8 cellular contexts compared by ENCODE assay signal in the genomic region with DNA sequence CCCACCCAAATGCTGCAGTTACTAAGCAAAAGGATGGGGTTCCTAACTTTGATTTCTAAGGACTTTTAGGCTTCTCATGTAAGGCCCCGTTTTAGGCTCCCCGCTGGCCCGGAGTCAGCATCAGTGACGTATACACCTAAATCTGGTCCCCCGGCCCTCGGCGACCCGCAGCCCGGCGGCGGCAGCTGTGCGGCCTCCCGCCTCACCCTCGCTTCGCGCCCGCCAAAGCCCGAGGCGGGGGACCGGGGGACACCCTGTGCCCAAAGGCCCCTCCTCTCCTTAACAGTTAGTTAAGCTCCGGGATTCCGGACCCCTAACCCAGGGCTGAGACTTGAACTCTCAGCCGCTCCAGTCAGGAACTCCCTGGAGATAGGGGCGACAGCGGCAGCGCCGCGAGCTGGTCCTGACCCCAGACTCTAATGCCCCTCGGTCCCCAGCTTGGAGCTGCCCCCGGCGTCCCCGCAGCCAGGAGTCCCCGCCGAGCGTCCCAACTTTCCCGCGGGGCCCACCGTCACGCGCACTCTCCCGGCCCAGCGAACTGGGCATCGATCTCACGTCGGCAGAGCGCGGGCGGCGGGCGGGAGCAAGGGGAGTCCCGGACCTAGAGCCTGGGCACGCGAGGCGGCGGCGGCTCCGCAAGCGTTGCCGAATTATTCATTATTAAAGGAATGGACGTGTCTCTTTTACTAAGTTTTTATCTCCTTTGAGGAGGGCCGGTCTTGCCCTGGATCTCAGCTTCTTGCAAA. TPM values are rescaled to one million over a fixed set of nuclear protein-coding genes. Genes with fewer than 3 reads are reported as not detected.
A peak's percentile ranks its signal among the peaks of the same experiment; 100 is the strongest.
DNase-seq lines count a peak whose midpoint lies in the region; ATAC-seq, FAIRE-seq and TF ChIP-seq lines count a peak whose summit lies in the region.

No MANE protein-coding gene starts in this region.

- H3K4ac ChIP-seq in H1 (replicated peaks; ENCODE audit: insufficient read length, low read depth, low read length): no peak overlapping the region

- H4K20me1 ChIP-seq in HCT116 (ENCODE audit: insufficient read depth): no peaks in the 10 kb centered on the region
- H4K20me1 ChIP-seq in H1 (replicated peaks in 1 of 2; ENCODE audit: control insufficient read depth in 1 of 2, insufficient read depth in 2 of 2, low read length in 2 of 2): no peaks in the 10 kb centered on the region

- no peak overlapping the region for H2BK20ac ChIP-seq in H1 (ENCODE audit: low read length)

- H4K8ac ChIP-seq in H1 (ENCODE audit: extremely low read depth, insufficient read depth, low read length): peak overlapping the region; percentile 18

- no peak overlapping the region for H2BK5ac ChIP-seq in H1 (ENCODE audit: low read depth, low read length)

- no peaks in the 10 kb centered on the region for H3K9me3 Mint-ChIP-seq in activated CD8-positive, alpha-beta T cell treated with anti-CD3 and anti-CD28 coated beads for 36 hours

- peaks cover 43% of the 10 kb centered on the region for H3K4me1 Mint-ChIP-seq in activated CD8-positive, alpha-beta T cell treated with anti-CD3 and anti-CD28 coated beads for 36 hours (ENCODE audit: low read depth)

- H3K9me3 ChIP-seq in HCT116 (ENCODE audit: control insufficient read depth in 1 of 2, insufficient read depth in 1 of 2, low read depth in 1 of 2, low read length in 2 of 2): no peaks in the 10 kb centered on the region
- no peaks in the 10 kb centered on the region for H3K9me3 ChIP-seq in H1 (ENCODE audit: insufficient read depth in 2 of 2, low read depth in 1 of 2, low read length in 1 of 2)
- H3K9me3 ChIP-seq in testis: no peaks in the 10 kb centered on the region

- intact Hi-C loops in HCT116 (cut with micrococcal nuclease): loop anchor here (10.0 kb wide), 1 partner anchor 459 kb away; no protein-coding TSS in a partner anchor
- intact Hi-C loops in activated CD8-positive, alpha-beta T cell treated with anti-CD3 and anti-CD28 coated beads for 36 hours (cut with micrococcal nuclease): loop anchor here (5.0 to 10.0 kb wide), 2 partner anchors 69 to 386 kb away; no protein-coding TSS in a partner anchor
- intact Hi-C loops in testis (cut with DNase I; ENCODE audit: low total_unique reads): no loop called here

- H3K14ac ChIP-seq in H1 (ENCODE audit: insufficient read length): no peak overlapping the region

- H3K9me2 ChIP-seq in HCT116 (ENCODE audit: insufficient read depth): no peaks in the 10 kb centered on the region

- 2% methylated on average over 58 of the region's 61 CpGs; no CpG with 5 or more reads in 1 of the 2 experiments for WGBS in H1 (ENCODE audit: extremely low coverage in 1 of 2, insufficient coverage in 1 of 2, insufficient read length in 1 of 2, insufficient replicate concordance in 2 of 2, low coverage in 1 of 2, low lambda C conversion rate in 2 of 2, missing lambda C conversion rate in 1 of 2), 2 experiments
- 0% methylated on average over 13 to 61 of the region's 61 CpGs for WGBS in testis, 2 donors

- H2AK5ac ChIP-seq in H1 (ENCODE audit: low read depth, low read length): no peak overlapping the region

- no peak overlapping the region for H3K23ac ChIP-seq in H1 (ENCODE audit: insufficient read length)

- H2BK12ac ChIP-seq in H1 (ENCODE audit: low read depth, low read length): no peak overlapping the region

- H3K27ac ChIP-seq in HCT116 (ENCODE audit: low read depth, low read length) (no peak overlapping the region), H1 (ENCODE audit: low read depth, low read length) (no peak overlapping the region), testis (peak overlapping the region; percentile 62 to 91)

- TF ChIP-seq POLR2A in HCT116 (IDR thresholded peaks at IDR 0.05; ENCODE audit: borderline replicate concordance, extremely low read depth, insufficient read depth, insufficient read length): no peak
- no peak for TF ChIP-seq POLR2A in H1 (IDR thresholded peaks at IDR 0.05; ENCODE audit: control extremely low read depth in 1 of 2, low read depth in 2 of 2, low read length in 2 of 2)
- no peak for TF ChIP-seq POLR2A in testis (IDR thresholded peaks at IDR 0.05)

- H3K18ac ChIP-seq in H1 (ENCODE audit: extremely low read depth, low read length): no peak overlapping the region

- peaks cover 29% of the 10 kb centered on the region for H3K23me2 ChIP-seq in H1 (ENCODE audit: low read depth, low read length)

- ATAC-seq in HCT116 (no peak), GM19452 (IDR thresholded peaks at IDR 0.05; ENCODE audit: unreplicated experiment) (no peak), HG03025 (IDR thresholded peaks at IDR 0.05; ENCODE audit: low FRiP score, unreplicated experiment) (no peak)
- no peak for ATAC-seq in activated CD8-positive, alpha-beta T cell treated with anti-CD3 and anti-CD28 coated beads for 36 hours

- RAD21 ChIA-PET in HCT116 (lab: Charles Lee; ENCODE audit: low non-redundant PET in 1 of 2, low total read pairs in 2 of 2, uncharacterized antibody in 2 of 2, unreplicated experiment in 2 of 2): interaction anchor here in 1 of 2 experiments (0.7 kb wide), 1 partner anchor 38 kb away, joined by 7 read pairs; no protein-coding TSS in a partner anchor

- H3K9ac ChIP-seq in HCT116 (ENCODE audit: low read length): no peak overlapping the region
- H3K9ac ChIP-seq in H1 (replicated peaks in 1 of 4; ENCODE audit: extremely low read depth in 1 of 4, low read depth in 3 of 4, low read length in 3 of 4): no peak overlapping the region

- H2BK120ac ChIP-seq in H1 (replicated peaks; ENCODE audit: low read depth, low read length): no peak overlapping the region

- H3K4me3 Mint-ChIP-seq in activated CD8-positive, alpha-beta T cell treated with anti-CD3 and anti-CD28 coated beads for 36 hours: peak overlapping the region; percentile 94

- no peak overlapping the region for H2AFZ ChIP-seq in HCT116 (ENCODE audit: low read depth, low read length, poor library complexity, severe bottlenecking)
- H2AFZ ChIP-seq in H1 (ENCODE audit: low read length): 0 out of 2 replicates have a peak overlapping the region, but pooled peaks have one; percentile 3

- peaks cover 2% of the 10 kb centered on the region for H3K27me3 Mint-ChIP-seq in activated CD8-positive, alpha-beta T cell treated with anti-CD3 and anti-CD28 coated beads for 36 hours

- no peak overlapping the region for H3K56ac ChIP-seq in H1 (replicated peaks; ENCODE audit: insufficient read length, low read depth, low read length)

- TF ChIP-seq EP300 in H1 (IDR thresholded peaks at IDR 0.05; ENCODE audit: borderline replicate concordance in 1 of 2, low read depth in 2 of 2, low read length in 2 of 2): no peak

- H3K4me2 ChIP-seq in HCT116 (ENCODE audit: low read length) (peak overlapping the region; percentile 99), H1 (ENCODE audit: insufficient read depth in 1 of 2, low read depth in 2 of 2, low read length in 2 of 2) (peak overlapping the region; percentile 89 to 100)

- H3K4me1 ChIP-seq in HCT116 (ENCODE audit: control insufficient read depth in 1 of 2, insufficient read depth in 2 of 2, low read length in 2 of 2) (peaks cover 4 to 27% of the 10 kb centered on the region in 2 experiments; a peak in 3 of 4 replicates), H1 (replicated peaks in 1 of 4; ENCODE audit: control insufficient read depth in 3 of 4, insufficient read depth in 4 of 4, low read length in 3 of 4) (peaks cover 0 to 12% (median 2%) of the 10 kb centered on the region in 4 experiments; a peak in 5 of 7 replicates), testis (peaks cover 5% of the 10 kb centered on the region)

- TF ChIP-seq RAD21 in HCT116 (IDR thresholded peaks at IDR 0.05; ENCODE audit: low read depth) (no peak), H1 (IDR thresholded peaks at IDR 0.05 in 1 of 2, conservative IDR thresholded peaks at IDR 0.05 in 1 of 2; ENCODE audit: low read depth in 2 of 2, low read length in 2 of 2) (no peak)

- CTCF ChIA-PET in HCT116 (lab: Charles Lee): no interaction called here
- CTCF ChIA-PET in activated CD8-positive, alpha-beta T cell treated with anti-CD3 and anti-CD28 coated beads for 36 hours (lab: Charles Lee): interaction anchor here (0.6 kb wide), 1 partner anchor 423 kb away, joined by 3 read pairs; no protein-coding TSS in a partner anchor
- CTCF ChIA-PET in H1 (lab: Charles Lee; ENCODE audit: partially characterized antibody): interaction anchor here (0.6 kb wide), 1 partner anchor 477 kb away, joined by 3 read pairs; no protein-coding TSS in a partner anchor

- no peaks in the 10 kb centered on the region for H3K79me1 ChIP-seq in H1 (ENCODE audit: low read depth, low read length)

- POLR2A ChIA-PET in HCT116 (lab: Charles Lee) (interaction anchor here (0.6 to 0.7 kb wide), 3 partner anchors 42 to 835 kb away, joined by 3 read pairs; a partner anchor contains a TSS), H1 (lab: Charles Lee; ENCODE audit: partially characterized antibody) (interaction anchor here (0.5 to 0.6 kb wide), 2 partner anchors 696 to 1344 kb away, joined by 3 to 4 read pairs; no protein-coding TSS in a partner anchor)
- POLR2A ChIA-PET in activated CD8-positive, alpha-beta T cell treated with anti-CD3 and anti-CD28 coated beads for 36 hours (lab: Charles Lee): interaction anchor here (0.8 to 2.3 kb wide), 5 partner anchors 9 to 387 kb away, joined by 3 to 9 read pairs (median 4); no protein-coding TSS in a partner anchor

- no peak for TF ChIP-seq CTCF in HCT116 (IDR thresholded peaks at IDR 0.05 in 2 of 3, conservative IDR thresholded peaks at IDR 0.05 in 1 of 3; ENCODE audit: borderline replicate concordance in 1 of 3, insufficient read depth in 1 of 3, low read depth in 2 of 3, low read length in 2 of 3)
- TF ChIP-seq CTCF in activated CD8-positive, alpha-beta T cell treated with anti-CD3 and anti-CD28 coated beads for 36 hours (IDR thresholded peaks at IDR 0.05): no peak
- TF ChIP-seq CTCF in H1 (IDR thresholded peaks at IDR 0.05; ENCODE audit: control extremely low read depth in 1 of 3, insufficient read depth in 1 of 3, low read depth in 1 of 3, low read length in 3 of 3): no peak
- no peak for TF ChIP-seq CTCF in testis (IDR thresholded peaks at IDR 0.05)

- no peak overlapping the region for H4K5ac ChIP-seq in H1 (ENCODE audit: insufficient read length, low read depth, low read length)

- H4K91ac ChIP-seq in H1 (replicated peaks; ENCODE audit: insufficient read length, low read length): no peak overlapping the region

- H3K36me3 Mint-ChIP-seq in activated CD8-positive, alpha-beta T cell treated with anti-CD3 and anti-CD28 coated beads for 36 hours (ENCODE audit: low read depth): no peaks in the 10 kb centered on the region

- H3K27me3 ChIP-seq in HCT116 (ENCODE audit: insufficient read depth, low read length) (no peaks in the 10 kb centered on the region; the same call in none of the 2 replicates), H1 (replicated peaks in 1 of 4; ENCODE audit: control insufficient read depth in 3 of 4, extremely low read depth in 1 of 4, insufficient read depth in 3 of 4, low read length in 3 of 4) (peaks cover 8 to 32% (median 26%) of the 10 kb centered on the region in 4 experiments), testis (no peaks in the 10 kb centered on the region)

- H3K79me2 ChIP-seq in HCT116 (ENCODE audit: insufficient read depth, low read length) (no peaks in the 10 kb centered on the region), H1 (ENCODE audit: control insufficient read depth in 1 of 2, insufficient read depth in 2 of 2, low read length in 2 of 2) (no peaks in the 10 kb centered on the region)

- peak overlapping the region; percentile 94 for H3K27ac Mint-ChIP-seq in activated CD8-positive, alpha-beta T cell treated with anti-CD3 and anti-CD28 coated beads for 36 hours

- DNase-seq in HCT116 (ENCODE audit: low read depth, low spot score): no peak
- peak; percentile 57 for DNase-seq in activated CD8-positive, alpha-beta T cell treated with anti-CD3 and anti-CD28 coated beads for 36 hours
- peak in 1 of 2 experiments; percentile 67 for DNase-seq in H1 (ENCODE audit: low read depth in 1 of 2, low spot score in 2 of 2)
- peak; percentile 18 for DNase-seq in myocyte (ENCODE audit: low read depth)
- peak; percentile 32 for DNase-seq in testis
- no peak for DNase-seq in NCI-H510A (lab: John Stamatoyannopoulos, UW)

- H3K4me3 ChIP-seq in HCT116 (replicated peaks in 1 of 2; ENCODE audit: low read depth in 1 of 2, low read length in 2 of 2) (peak overlapping the region; percentile 46 to 87), H1 (ENCODE audit: extremely low read depth in 1 of 4, insufficient read depth in 2 of 4, low read depth in 3 of 4, low read length in 4 of 4) (peak overlapping the region; percentile 70 to 77 (median 74)), testis (peak overlapping the region; percentile 86 to 91)

- no TSS peak for BruUV-seq in HCT116 (replicated peaks; lab: Mats Ljungman, UMichigan)

- H3K36me3 ChIP-seq in HCT116 (ENCODE audit: control insufficient read depth in 1 of 2, insufficient read depth in 2 of 2, low read length in 2 of 2) (no peaks in the 10 kb centered on the region), H1 (ENCODE audit: control insufficient read depth in 2 of 4, insufficient read depth in 4 of 4, low read length in 3 of 4) (no peaks in the 10 kb centered on the region), testis (ENCODE audit: low read depth, missing control alignments) (no peaks in the 10 kb centered on the region)

- no peak for FAIRE-seq in H1 (lab: Jason Lieb, UNC)

- no peak overlapping the region for H2BK15ac ChIP-seq in H1 (ENCODE audit: low read length)

RNA-seq across cellular contexts. Expression of a gene that starts 1.5 kb away (rescaled TPM):
- total RNA-seq in HCT116 (2021; ENCODE audit: unreplicated experiment) (2.7 TPM), myocyte (5.9 and 13.4 TPM in 2 replicates), testis (10 to 100 TPM; 17.6 to 19.9 TPM)
- polyA plus RNA-seq in HCT116 (2012): 0.87 and 1.5 TPM in 2 replicates
- total RNA-seq in activated CD8-positive, alpha-beta T cell treated with anti-CD3 and anti-CD28 coated beads for 36 hours: 1 to 10 TPM; 6.1 to 6.4 TPM
- 3.0 and 3.9 TPM in 2 replicates for total RNA-seq in H1 (2021; fragmentation: NEBNext Ultra II Directional; extraction: Animal tissue kit (Norgen Biotek cat#: 25700))
- polyA plus RNA-seq in H1 (2011; rRNA removed) (0.80 and 1.0 TPM in 2 replicates), testis (ENCODE audit: insufficient read depth, low read depth, low replicate concordance) (28.1 TPM)
- 1.5 TPM for polyA plus RNA-seq in H1 (2011; cell fraction: cytosol; rRNA removed)
- 2.2 TPM for polyA plus RNA-seq in H1 (2011; cell fraction: nucleus; rRNA removed)
- polyA plus RNA-seq in H1 (2012, experiment 1 of 2): 0.61 to 2.4 TPM (median 0.78 TPM) in 4 replicates
- 0.05 TPM for polyA plus RNA-seq in H1 (2012, experiment 2 of 2)
- 0.63 TPM for polyA plus RNA-seq in H1 (2013, experiment 1 of 2)
- 1.2 TPM for polyA plus RNA-seq in H1 (2013, experiment 2 of 2)
- polyA minus RNA-seq in H1 (2011; rRNA and poly(A)+ RNA removed): 8.8 and 9.2 TPM in 2 replicates
- polyA minus RNA-seq in H1 (2011; cell fraction: cytosol; rRNA and poly(A)+ RNA removed): 2.0 TPM
- 21.3 TPM for polyA minus RNA-seq in H1 (2011; cell fraction: nucleus; rRNA and poly(A)+ RNA removed)
- polyA plus RNA-seq in myocyte (2012): 4.4 TPM

Comparison
In these comparisons a context has a peak if more than half of its experiments do, and no peak if none do; other contexts are left out.
1. DNase-seq: peak in activated CD8-positive, alpha-beta T cell treated with anti-CD3 and anti-CD28 coated beads for 36 hours (single experiment), myocyte (single experiment) and testis (single experiment); none in HCT116 (single experiment) and NCI-H510A (single experiment).
2. H3K27ac ChIP-seq: peak in testis (2 of 2); none in HCT116 (single experiment) and H1 (single experiment).
3. Peak in every context shown above with its lines, with median percentiles within 50 percentile points of each other: H3K4me3 ChIP-seq.